In the genomic region with DNA sequence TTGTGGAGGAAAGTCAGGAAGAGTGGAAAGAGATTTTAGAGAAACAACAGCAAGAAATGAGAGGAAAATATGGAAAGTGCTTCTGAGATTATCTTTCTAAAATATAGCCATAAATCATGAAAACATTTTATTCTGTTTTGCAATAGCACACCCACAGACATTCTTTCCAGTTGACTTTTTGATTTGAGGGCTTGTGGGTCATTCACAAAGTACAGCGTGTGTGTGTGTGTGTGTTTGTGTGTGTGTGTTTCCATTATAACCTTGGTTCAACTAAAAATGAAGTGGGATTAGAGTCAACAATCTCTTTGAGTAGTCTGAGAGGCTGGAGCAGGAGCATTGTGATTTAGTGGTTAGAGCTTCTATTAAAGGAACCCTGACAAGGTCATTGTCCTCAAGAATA, we compare ENCODE assay signal across 17 cellular contexts.
A peak's percentile ranks its signal among the peaks of the same experiment; 100 is the strongest.
DNase-seq lines count a peak whose midpoint lies in the region; ATAC-seq and TF ChIP-seq lines count a peak whose summit lies in the region.
"Had no signal": no experiment of that assay in that cellular context is flagged by ENCODE, and none has a peak within 500 bp of the region (broad histone marks: within the 10 kb centered on the region; RNA-seq: fewer than 3 reads in every experiment).

No MANE protein-coding gene starts in this region.

- H3K9ac ChIP-seq in neural progenitor cell, result no peak overlapping the region

- peak; percentile 82 for ATAC-seq in sciatic nerve

- H3K9me3 Mint-ChIP-seq in Caco-2 (ENCODE audit: unreplicated experiment) (no peaks in the 10 kb centered on the region), neural progenitor cell (no peaks in the 10 kb centered on the region)
- H3K9me3 Mint-ChIP-seq: T-helper 1 cell treated with Interleukin-12 subunit alpha and Interleukin-12 subunit beta and Interleukin-4 antibody, amounts not matched to agents 30 μg/mL and 1 μg/mL, for 36 hours had no signal

- no peaks in the 10 kb centered on the region for H3F3A ChIP-seq in neural progenitor cell (ENCODE audit: low read depth)

- no peak overlapping the region for H3K4me2 ChIP-seq in neural progenitor cell

- no peak overlapping the region for H3K27ac Mint-ChIP-seq in Caco-2 (ENCODE audit: unreplicated experiment)
- H3K27ac Mint-ChIP-seq in neural progenitor cell, result no peak overlapping the region
- H3K27ac Mint-ChIP-seq: T-helper 1 cell treated with Interleukin-12 subunit alpha and Interleukin-12 subunit beta and Interleukin-4 antibody, amounts not matched to agents 30 μg/mL and 1 μg/mL, for 36 hours had no signal

- H3K27me3 Mint-ChIP-seq in Caco-2 (ENCODE audit: insufficient read depth, unreplicated experiment) (peaks cover 5% of the 10 kb centered on the region), neural progenitor cell (ENCODE audit: insufficient read depth, low read depth) (peaks cover 2% of the 10 kb centered on the region)

- H3K9me3 ChIP-seq in ascending aorta, result no peaks in the 10 kb centered on the region
- H3K9me3 ChIP-seq in Caco-2, result no peaks in the 10 kb centered on the region
- no peaks in the 10 kb centered on the region for H3K9me3 ChIP-seq in neural progenitor cell (ENCODE audit: low read depth)

- H3K4me3 Mint-ChIP-seq in Caco-2 (ENCODE audit: unreplicated experiment) (no peak overlapping the region), neural progenitor cell (no peak overlapping the region)
- H3K4me3 Mint-ChIP-seq: T-helper 1 cell treated with Interleukin-12 subunit alpha and Interleukin-12 subunit beta and Interleukin-4 antibody, amounts not matched to agents 30 μg/mL and 1 μg/mL, for 36 hours had no signal

- no peaks in the 10 kb centered on the region for H4K20me1 ChIP-seq in neural progenitor cell (ENCODE audit: low read depth)

- no peak overlapping the region for H2AFZ ChIP-seq in neural progenitor cell (replicated peaks)

- H3K36me3 ChIP-seq in ascending aorta (no peaks in the 10 kb centered on the region), Caco-2 (ENCODE audit: control insufficient read depth, insufficient read depth, low read length) (no peaks in the 10 kb centered on the region), neural progenitor cell (no peaks in the 10 kb centered on the region)

- POLR2A ChIA-PET in Caco-2 (lab: Charles Lee), result no interaction called here

- no peaks in the 10 kb centered on the region for H3K27me3 ChIP-seq in ascending aorta
- H3K27me3 ChIP-seq in Caco-2 (replicated peaks; ENCODE audit: control insufficient read depth, insufficient read depth, low read length), result no peaks in the 10 kb centered on the region
- no peaks in the 10 kb centered on the region for H3K27me3 ChIP-seq in neural progenitor cell

- H3K4me3 ChIP-seq in ascending aorta, result no peak overlapping the region
- H3K4me3 ChIP-seq in fibroblast of the aortic adventitia (ENCODE audit: low read depth, low read length), result no peak overlapping the region
- no peak overlapping the region for H3K4me3 ChIP-seq in Caco-2 (ENCODE audit: low read depth, low read length)
- H3K4me3 ChIP-seq in neural progenitor cell, result no peak overlapping the region

- H3K36me3 Mint-ChIP-seq in Caco-2 (ENCODE audit: insufficient read depth, unreplicated experiment) (no peaks in the 10 kb centered on the region), neural progenitor cell (no peaks in the 10 kb centered on the region)

- intact Hi-C loops in ascending aorta (cut with DNase I) (loop anchor here (1.0 to 10.0 kb wide), 5 partner anchors 28 to 221 kb away; a partner anchor contains a TSS), sciatic nerve (cut with DNase I) (no loop called here), Caco-2 (cut with micrococcal nuclease; ENCODE audit: unreplicated experiment) (no loop called here)

- no TSS peak for BruUV-seq in Caco-2 (replicated peaks; lab: Mats Ljungman, UMichigan)

- TF ChIP-seq CTCF in ascending aorta (IDR thresholded peaks at IDR 0.05) (no peak), fibroblast of the aortic adventitia (IDR thresholded peaks at IDR 0.05; ENCODE audit: insufficient read depth, low read length) (no peak), Caco-2 (IDR thresholded peaks at IDR 0.05; ENCODE audit: insufficient read depth in 1 of 2, low read depth in 1 of 2, low read length in 1 of 2, severe bottlenecking in 1 of 2, unreplicated experiment in 1 of 2) (no peak), neural progenitor cell (IDR thresholded peaks at IDR 0.05) (no peak)

- DNase-seq in EL (peak; percentile 62), ascending aorta (ENCODE audit: low spot score in 2 of 2) (peak in 1 of 2 donors; percentile 78), fibroblast of the aortic adventitia (ENCODE audit: low read depth) (peak; percentile 92), sciatic nerve (ENCODE audit: low spot score) (no peak), Caco-2 (no peak), neural progenitor cell (ENCODE audit: low spot score) (no peak), iPS-NIHi11 (ENCODE audit: low spot score) (no peak), RPMI8226 (no peak)
- DNase-seq: activated CD4-positive, CD25-positive, alpha-beta regulatory T cell; activated effector memory CD4-positive, alpha-beta T cell treated with anti-CD3 and anti-CD28 coated beads, Interleukin-2, amount 50 U/mL, for 16 hours; AML-193; kidney glomerular epithelial cell; NCI-H187 treated with DMSO at 0.1 percent for 48 hours; NCI-H774; stimulated activated CD4-positive, alpha-beta T cell treated with anti-CD3 and anti-CD28 coated beads, Interleukin-2, amount 100 ng/mL, for 48 hours; trophoblast cell had no signal

- no peaks in the 10 kb centered on the region for H3K79me2 ChIP-seq in neural progenitor cell (ENCODE audit: low read depth)

- CTCF ChIA-PET in Caco-2 (lab: Charles Lee), result no interaction called here

- peaks cover 4 to 15% of the 10 kb centered on the region in 2 donors for H3K4me1 ChIP-seq in ascending aorta
- H3K4me1 ChIP-seq in Caco-2, result no peaks in the 10 kb centered on the region
- no peaks in the 10 kb centered on the region for H3K4me1 ChIP-seq in neural progenitor cell

- H3K27ac ChIP-seq in ascending aorta (peak overlapping the region; percentile 43 to 58), neural progenitor cell (no peak overlapping the region)

- no peaks in the 10 kb centered on the region for H3K4me1 Mint-ChIP-seq in Caco-2 (ENCODE audit: low read depth, unreplicated experiment)
- no peaks in the 10 kb centered on the region for H3K4me1 Mint-ChIP-seq in neural progenitor cell

Comparison
In these comparisons a context has a peak if more than half of its experiments do, and no peak if none do; other contexts are left out.
1. DNase-seq: peak in EL (single experiment) and fibroblast of the aortic adventitia (single experiment); none in sciatic nerve (single experiment), Caco-2 (0 of 2), neural progenitor cell (single experiment), iPS-NIHi11 (single experiment) and RPMI8226 (single experiment).